Comparison of ENCODE assay signal across 11 cellular contexts in the genomic region with DNA sequence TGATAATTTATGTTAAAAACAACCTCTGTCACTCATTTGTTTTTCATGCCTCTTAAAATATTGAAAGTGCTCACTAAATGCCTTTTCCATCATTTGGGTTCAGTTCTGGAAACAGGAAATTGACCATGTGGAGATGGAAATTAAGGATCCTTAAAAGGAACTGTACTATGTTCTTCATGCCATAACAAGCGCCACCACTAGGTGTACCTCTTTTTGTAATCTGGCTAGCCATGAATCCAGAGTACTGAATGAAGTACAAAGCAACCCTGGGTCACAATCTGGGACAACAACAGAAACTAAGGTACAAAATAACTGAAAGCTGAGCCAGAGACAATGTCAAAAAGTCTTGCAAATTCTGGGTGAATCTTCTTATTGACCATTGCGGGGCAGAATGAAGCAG.
DNase-seq lines count a peak whose midpoint lies in the region; ATAC-seq and TF ChIP-seq lines count a peak whose summit lies in the region.
"Had no signal": no experiment of that assay in that cellular context is flagged by ENCODE, and none has a peak within 500 bp of the region (broad histone marks: within the 10 kb centered on the region; RNA-seq: fewer than 3 reads in every experiment).

No MANE protein-coding gene starts in this region.

- no peak overlapping the region for H3K4me3 ChIP-seq in left ventricle myocardium inferior
- H3K4me3 ChIP-seq in MM.1S (ENCODE audit: low read length): no peak overlapping the region
- no peak overlapping the region for H3K4me3 ChIP-seq in cardiac fibroblast (replicated peaks in 1 of 2; ENCODE audit: low read depth in 2 of 2, low read length in 2 of 2)

- H3F3A ChIP-seq in MM.1S (ENCODE audit: insufficient read depth, low read length): no peaks in the 10 kb centered on the region

- H3K27me3 Mint-ChIP-seq in type B pancreatic cell: no peaks in the 10 kb centered on the region
- H3K27me3 Mint-ChIP-seq in activated T-helper 17 cell treated with anti-CD3 and anti-CD28 coated beads, Interleukin-2, amount 50 U/mL, for 72 hours: no peaks in the 10 kb centered on the region
- H3K27me3 Mint-ChIP-seq: stimulated activated naive CD8-positive, alpha-beta T cell treated with anti-CD3 and anti-CD28 coated beads, Interleukin-15, Interleukin-2, amounts not matched to agents 100 ng/mL and 50 ng/mL, for 24 hours had no signal

- no peak overlapping the region for H2AFZ ChIP-seq in MM.1S (ENCODE audit: low read length)

- H3K27ac Mint-ChIP-seq in type B pancreatic cell: no peak overlapping the region
- H3K27ac Mint-ChIP-seq in activated T-helper 17 cell treated with anti-CD3 and anti-CD28 coated beads, Interleukin-2, amount 50 U/mL, for 72 hours: no peak overlapping the region
- H3K27ac Mint-ChIP-seq: naive thymus-derived CD8-positive, alpha-beta T cell; stimulated activated naive CD8-positive, alpha-beta T cell treated with anti-CD3 and anti-CD28 coated beads, Interleukin-15, Interleukin-2, amounts not matched to agents 100 ng/mL and 50 ng/mL, for 24 hours had no signal

- intact Hi-C loops in left ventricle myocardium inferior (cut with micrococcal nuclease) (no loop called here), left cardiac atrium (cut with DNase I) (no loop called here)

- no peak overlapping the region for H3K4me3 Mint-ChIP-seq in type B pancreatic cell
- H3K4me3 Mint-ChIP-seq in activated T-helper 17 cell treated with anti-CD3 and anti-CD28 coated beads, Interleukin-2, amount 50 U/mL, for 72 hours: no peak overlapping the region
- H3K4me3 Mint-ChIP-seq: stimulated activated naive CD8-positive, alpha-beta T cell treated with anti-CD3 and anti-CD28 coated beads, Interleukin-15, Interleukin-2, amounts not matched to agents 100 ng/mL and 50 ng/mL, for 24 hours had no signal

- no peaks in the 10 kb centered on the region for H3K9me2 ChIP-seq in MM.1S (replicated peaks; ENCODE audit: insufficient read depth, low read length)

- no peaks in the 10 kb centered on the region for H3K4me1 Mint-ChIP-seq in type B pancreatic cell (ENCODE audit: unreplicated experiment)
- H3K4me1 Mint-ChIP-seq in activated T-helper 17 cell treated with anti-CD3 and anti-CD28 coated beads, Interleukin-2, amount 50 U/mL, for 72 hours: no peaks in the 10 kb centered on the region
- H3K4me1 Mint-ChIP-seq: naive thymus-derived CD8-positive, alpha-beta T cell had no signal

- peak; percentile 11 for TF ChIP-seq CTCF in left ventricle myocardium inferior (IDR thresholded peaks at IDR 0.05; ENCODE audit: borderline replicate concordance)
- peak; percentile 46 for TF ChIP-seq CTCF in MM.1S (IDR thresholded peaks at IDR 0.05; ENCODE audit: low read length)
- peak; percentile 31 for TF ChIP-seq CTCF in cardiac fibroblast (IDR thresholded peaks at IDR 0.05; ENCODE audit: low read depth, low read length)
- peak; percentile 70 for TF ChIP-seq CTCF in type B pancreatic cell (conservative IDR thresholded peaks at IDR 0.05)

- no peak overlapping the region for H3K27ac ChIP-seq in left ventricle myocardium inferior (replicated peaks)
- no peak overlapping the region for H3K27ac ChIP-seq in MM.1S (ENCODE audit: low read length)

- H3K4me2 ChIP-seq in MM.1S (ENCODE audit: low read depth, low read length): no peak overlapping the region

- H3K36me3 ChIP-seq in left ventricle myocardium inferior (no peaks in the 10 kb centered on the region), MM.1S (replicated peaks; ENCODE audit: insufficient read depth, low read length) (no peaks in the 10 kb centered on the region)

- no peaks in the 10 kb centered on the region for H3K36me3 Mint-ChIP-seq in type B pancreatic cell
- no peaks in the 10 kb centered on the region for H3K36me3 Mint-ChIP-seq in activated T-helper 17 cell treated with anti-CD3 and anti-CD28 coated beads, Interleukin-2, amount 50 U/mL, for 72 hours (ENCODE audit: low read depth)
- H3K36me3 Mint-ChIP-seq: naive thymus-derived CD8-positive, alpha-beta T cell had no signal

- no peak for ATAC-seq in left cardiac atrium
- ATAC-seq in activated T-helper 17 cell treated with anti-CD3 and anti-CD28 coated beads, Interleukin-2, amount 50 U/mL, for 72 hours (replicated peaks): no peak
- no peak for ATAC-seq in HG03439 (IDR thresholded peaks at IDR 0.05; ENCODE audit: unreplicated experiment)
- ATAC-seq: naive thymus-derived CD8-positive, alpha-beta T cell had no signal

- H4K20me1 ChIP-seq in MM.1S (ENCODE audit: insufficient read depth, low read length): no peaks in the 10 kb centered on the region

- no peaks in the 10 kb centered on the region for H3K4me1 ChIP-seq in left ventricle myocardium inferior
- H3K4me1 ChIP-seq in MM.1S (ENCODE audit: low read length): no peaks in the 10 kb centered on the region

- no peaks in the 10 kb centered on the region for H3K79me2 ChIP-seq in MM.1S (ENCODE audit: low read length)

- DNase-seq in left ventricle myocardium inferior (no peak), left cardiac atrium (no peak), MM.1S (no peak), cardiac fibroblast (ENCODE audit: low read depth in 2 of 2) (no peak), type B pancreatic cell (ENCODE audit: extremely low spot score, unreplicated experiment) (no peak)
- DNase-seq in stimulated activated CD4-positive, alpha-beta T cell treated with anti-CD3 and anti-CD28 coated beads, Interleukin-2, amount 100 ng/mL, for 48 hours: no peak
- DNase-seq: activated gamma-delta T cell treated with Interleukin-2 at 50 U/mL for 16 hours; naive thymus-derived CD8-positive, alpha-beta T cell had no signal

- peaks cover 4% of the 10 kb centered on the region for H3K9me3 Mint-ChIP-seq in type B pancreatic cell
- no peaks in the 10 kb centered on the region for H3K9me3 Mint-ChIP-seq in activated T-helper 17 cell treated with anti-CD3 and anti-CD28 coated beads, Interleukin-2, amount 50 U/mL, for 72 hours
- H3K9me3 Mint-ChIP-seq: naive thymus-derived CD8-positive, alpha-beta T cell; stimulated activated naive CD8-positive, alpha-beta T cell treated with anti-CD3 and anti-CD28 coated beads, Interleukin-15, Interleukin-2, amounts not matched to agents 100 ng/mL and 50 ng/mL, for 24 hours had no signal

- no peak overlapping the region for H3K9ac ChIP-seq in MM.1S (ENCODE audit: low read length)

- H3K9me3 ChIP-seq in left ventricle myocardium inferior (replicated peaks): peaks cover 7% of the 10 kb centered on the region
- no peaks in the 10 kb centered on the region for H3K9me3 ChIP-seq in MM.1S (replicated peaks; ENCODE audit: insufficient read depth, low read length)

- H3K27me3 ChIP-seq in left ventricle myocardium inferior (ENCODE audit: low read depth) (no peaks in the 10 kb centered on the region), MM.1S (replicated peaks; ENCODE audit: insufficient read depth, low read length) (no peaks in the 10 kb centered on the region)

Comparison
In these comparisons a context has a peak if more than half of its experiments do, and no peak if none do; other contexts are left out.
1. CTCF ChIP-seq: peak in every context shown above with its lines; median percentile 70 in type B pancreatic cell; 46 in MM.1S; 31 in cardiac fibroblast; 11 in left ventricle myocardium inferior.